In the genomic region with DNA sequence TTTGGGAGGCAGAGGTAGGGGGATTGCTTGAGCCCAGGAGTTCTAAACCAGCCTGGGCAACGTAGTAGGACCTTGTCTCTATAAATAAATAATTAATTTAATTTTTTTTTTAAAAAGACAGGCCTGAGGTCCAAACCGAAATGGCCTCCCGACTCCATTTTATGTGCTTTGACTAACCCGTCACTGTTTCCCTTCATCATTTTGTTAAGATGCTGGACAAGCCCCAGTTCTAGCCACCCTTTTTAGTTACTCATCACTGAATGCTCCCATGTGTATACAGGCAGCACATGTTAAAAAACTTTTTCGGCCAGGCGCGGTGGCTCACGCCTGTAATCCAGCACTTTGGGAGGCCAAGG, we compare ENCODE assay signal across 2 cellular contexts.
TF ChIP-seq lines count a peak whose summit lies in the region.

No MANE protein-coding gene starts in this region.

TF ChIP-seq in SK-N-SH, 30 proteins besides CTCF, POLR2A, EP300 and RAD21:
- TF ChIP-seq REST (IDR thresholded peaks at IDR 0.05; ENCODE audit: low read depth, low read length): no peak
- TF ChIP-seq GABPA (IDR thresholded peaks at IDR 0.05; ENCODE audit: low read depth): no peak
- TF ChIP-seq TEAD4 (IDR thresholded peaks at IDR 0.05; ENCODE audit: borderline replicate concordance, insufficient read depth): no peak
- TF ChIP-seq MAX (IDR thresholded peaks at IDR 0.05; ENCODE audit: low read depth): no peak
- no peak for TF ChIP-seq IRF3 (IDR thresholded peaks at IDR 0.05; ENCODE audit: low read depth, low read length)
- no peak for TF ChIP-seq NRF1 (IDR thresholded peaks at IDR 0.05; ENCODE audit: low read depth, low read length)
- TF ChIP-seq, protein P1, sequence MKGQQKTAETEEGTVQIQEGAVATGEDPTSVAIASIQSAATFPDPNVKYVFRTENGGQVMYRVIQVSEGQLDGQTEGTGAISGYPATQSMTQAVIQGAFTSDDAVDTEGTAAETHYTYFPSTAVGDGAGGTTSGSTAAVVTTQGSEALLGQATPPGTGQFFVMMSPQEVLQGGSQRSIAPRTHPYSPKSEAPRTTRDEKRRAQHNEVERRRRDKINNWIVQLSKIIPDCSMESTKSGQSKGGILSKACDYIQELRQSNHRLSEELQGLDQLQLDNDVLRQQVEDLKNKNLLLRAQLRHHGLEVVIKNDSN (IDR thresholded peaks at IDR 0.05; ENCODE audit: borderline replicate concordance, low read depth): no peak
- TF ChIP-seq SIN3A (IDR thresholded peaks at IDR 0.05; ENCODE audit: borderline replicate concordance, low read depth, low read length): no peak
- TF ChIP-seq POLR2AphosphoS5 (IDR thresholded peaks at IDR 0.05; ENCODE audit: low read depth, low read length): no peak
- TF ChIP-seq RFX5 (IDR thresholded peaks at IDR 0.05; ENCODE audit: low read length): no peak
- TF ChIP-seq MXI1 (IDR thresholded peaks at IDR 0.05; ENCODE audit: low read depth, low read length): no peak
- TF ChIP-seq TAF1 (IDR thresholded peaks at IDR 0.05; ENCODE audit: borderline replicate concordance, low read depth, low read length): no peak
TF ChIP-seq in SK-N-SH: peak in this region for 0.

TF ChIP-seq in SK-N-SH treated with all-trans-retinoic acid at 6 μM for 48 hours, 23 proteins besides CTCF, POLR2A, EP300 and RAD21 (continued from another document):
- TF ChIP-seq CREB5 (CRISPR knock-in tag; IDR thresholded peaks at IDR 0.05; ENCODE audit: low read depth) (no peak), ARNTL (CRISPR knock-in tag; IDR thresholded peaks at IDR 0.05; ENCODE audit: borderline replicate concordance, low read depth) (no peak), BACH2 (CRISPR knock-in tag; IDR thresholded peaks at IDR 0.05; ENCODE audit: borderline replicate concordance) (no peak), TCF4 (CRISPR knock-in tag; IDR thresholded peaks at IDR 0.05; ENCODE audit: borderline replicate concordance) (no peak), ZC3H10 (CRISPR knock-in tag; IDR thresholded peaks at IDR 0.05) (no peak), GLIS3 (CRISPR knock-in tag; IDR thresholded peaks at IDR 0.05) (no peak)
- TF ChIP-seq, protein P2, sequence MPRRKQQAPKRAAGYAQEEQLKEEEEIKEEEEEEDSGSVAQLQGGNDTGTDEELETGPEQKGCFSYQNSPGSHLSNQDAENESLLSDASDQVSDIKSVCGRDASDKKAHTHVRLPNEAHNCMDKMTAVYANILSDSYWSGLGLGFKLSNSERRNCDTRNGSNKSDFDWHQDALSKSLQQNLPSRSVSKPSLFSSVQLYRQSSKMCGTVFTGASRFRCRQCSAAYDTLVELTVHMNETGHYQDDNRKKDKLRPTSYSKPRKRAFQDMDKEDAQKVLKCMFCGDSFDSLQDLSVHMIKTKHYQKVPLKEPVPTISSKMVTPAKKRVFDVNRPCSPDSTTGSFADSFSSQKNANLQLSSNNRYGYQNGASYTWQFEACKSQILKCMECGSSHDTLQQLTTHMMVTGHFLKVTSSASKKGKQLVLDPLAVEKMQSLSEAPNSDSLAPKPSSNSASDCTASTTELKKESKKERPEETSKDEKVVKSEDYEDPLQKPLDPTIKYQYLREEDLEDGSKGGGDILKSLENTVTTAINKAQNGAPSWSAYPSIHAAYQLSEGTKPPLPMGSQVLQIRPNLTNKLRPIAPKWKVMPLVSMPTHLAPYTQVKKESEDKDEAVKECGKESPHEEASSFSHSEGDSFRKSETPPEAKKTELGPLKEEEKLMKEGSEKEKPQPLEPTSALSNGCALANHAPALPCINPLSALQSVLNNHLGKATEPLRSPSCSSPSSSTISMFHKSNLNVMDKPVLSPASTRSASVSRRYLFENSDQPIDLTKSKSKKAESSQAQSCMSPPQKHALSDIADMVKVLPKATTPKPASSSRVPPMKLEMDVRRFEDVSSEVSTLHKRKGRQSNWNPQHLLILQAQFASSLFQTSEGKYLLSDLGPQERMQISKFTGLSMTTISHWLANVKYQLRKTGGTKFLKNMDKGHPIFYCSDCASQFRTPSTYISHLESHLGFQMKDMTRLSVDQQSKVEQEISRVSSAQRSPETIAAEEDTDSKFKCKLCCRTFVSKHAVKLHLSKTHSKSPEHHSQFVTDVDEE (CRISPR knock-in tag; IDR thresholded peaks at IDR 0.05): no peak
